Comparison of ENCODE assay signal across 11 cellular contexts in the genomic region with DNA sequence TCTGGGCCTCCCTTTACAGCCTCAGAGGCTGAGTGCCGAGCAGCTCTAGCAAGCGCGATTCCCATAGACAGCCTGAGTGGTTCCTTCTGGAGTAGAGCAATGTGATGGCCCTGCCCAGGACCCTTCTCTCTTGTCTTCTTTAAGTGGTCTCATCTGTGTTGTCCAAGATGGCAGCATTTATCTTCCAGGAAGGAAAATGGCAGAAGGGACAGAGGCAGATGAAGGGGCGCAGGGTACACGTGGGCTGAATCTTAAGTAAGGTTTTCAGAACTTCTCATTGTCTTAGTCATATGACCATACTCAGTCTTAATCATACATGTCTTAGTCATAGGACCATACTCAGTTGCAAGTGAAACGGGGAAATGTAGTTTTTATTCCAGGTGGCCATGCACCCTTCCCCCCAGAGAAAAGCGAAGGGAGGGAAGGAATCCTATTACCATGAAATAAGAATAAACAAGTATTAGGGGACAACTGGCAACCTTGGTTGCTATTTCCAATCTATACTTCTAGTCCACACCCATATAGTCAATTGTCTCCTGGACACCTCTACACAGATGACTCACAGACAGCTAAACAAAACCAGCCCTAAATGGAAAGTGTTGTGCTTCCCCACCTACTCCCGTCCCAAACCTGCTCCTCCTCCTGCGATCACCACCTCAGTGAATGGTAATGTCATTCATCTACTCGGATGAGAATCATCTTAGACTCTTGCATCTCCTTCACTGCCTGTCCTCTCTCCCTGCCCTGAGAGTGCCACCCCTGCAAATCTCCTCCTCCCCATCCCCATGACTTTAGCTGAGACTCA. TPM values are rescaled to one million over a fixed set of nuclear protein-coding genes. Genes with fewer than 3 reads are reported as not detected.
DNase-seq lines count a peak whose midpoint lies in the region; ATAC-seq and TF ChIP-seq lines count a peak whose summit lies in the region.
"Had no signal": no experiment of that assay in that cellular context is flagged by ENCODE, and none has a peak within 500 bp of the region (broad histone marks: within the 10 kb centered on the region; RNA-seq: fewer than 3 reads in every experiment).

No MANE protein-coding gene starts in this region.

- peak overlapping the region in 1 of 8 donors; percentile 12 for H3K27ac Mint-ChIP-seq in CD8-positive, alpha-beta memory T cell
- no peak overlapping the region for H3K27ac Mint-ChIP-seq in WTC11

- no peaks in the 10 kb centered on the region for H3K36me3 Mint-ChIP-seq in CD8-positive, alpha-beta memory T cell
- H3K36me3 Mint-ChIP-seq in WTC11: no peaks in the 10 kb centered on the region

- no peaks in the 10 kb centered on the region for H4K20me1 ChIP-seq in osteoblast (ENCODE audit: insufficient read depth, low read length)

- TF ChIP-seq CTCF in osteoblast (IDR thresholded peaks at IDR 0.05; ENCODE audit: extremely low read depth, low read depth, low read length) (no peak), WTC11 (IDR thresholded peaks at IDR 0.05) (no peak)

- H2AFZ ChIP-seq in osteoblast (ENCODE audit: low read length): peak overlapping the region; percentile 85

- peaks cover 21 to 38% of the 10 kb centered on the region in 2 donors for H3K27me3 Mint-ChIP-seq in CD8-positive, alpha-beta memory T cell
- no peaks in the 10 kb centered on the region; the same call in 1 of the 2 replicates for H3K27me3 Mint-ChIP-seq in WTC11 (ENCODE audit: low read depth)

- CTCF ChIA-PET in CD8-positive, alpha-beta memory T cell (lab: Charles Lee): no interaction called here
- CTCF ChIA-PET in WTC11 (lab: Charles Lee): no interaction called here

- peaks cover 0 to 2% (median 0%) of the 10 kb centered on the region in 5 donors for H3K9me3 Mint-ChIP-seq in CD8-positive, alpha-beta memory T cell
- no peaks in the 10 kb centered on the region for H3K9me3 Mint-ChIP-seq in WTC11

- H3K4me2 ChIP-seq in osteoblast (ENCODE audit: insufficient read depth, low read length): peak overlapping the region; percentile 69

- no peaks in the 10 kb centered on the region for H3K27me3 ChIP-seq in CD8-positive, alpha-beta memory T cell (ENCODE audit: insufficient read depth, low read length, poor library complexity, severe bottlenecking)
- no peaks in the 10 kb centered on the region for H3K27me3 ChIP-seq in osteoblast (ENCODE audit: insufficient read depth, low read length)
- H3K27me3 ChIP-seq in MG63: no peaks in the 10 kb centered on the region
- H3K27me3 ChIP-seq: SJSA1 had no signal

- no peaks in the 10 kb centered on the region for H3K9me3 ChIP-seq in CD8-positive, alpha-beta memory T cell (ENCODE audit: low read length)
- H3K9me3 ChIP-seq in osteoblast (ENCODE audit: low read depth, low read length): no peaks in the 10 kb centered on the region
- no peaks in the 10 kb centered on the region for H3K9me3 ChIP-seq in MG63
- H3K9me3 ChIP-seq: neutrophil, SJSA1 had no signal

- POLR2A ChIA-PET in CD8-positive, alpha-beta memory T cell (lab: Charles Lee): no interaction called here
- POLR2A ChIA-PET in WTC11 (lab: Charles Lee): no interaction called here

- H3K4me1 ChIP-seq in CD8-positive, alpha-beta memory T cell (ENCODE audit: insufficient read depth, low read length): no peaks in the 10 kb centered on the region
- H3K4me1 ChIP-seq in osteoblast (ENCODE audit: insufficient read depth, low read length): peaks cover 31% of the 10 kb centered on the region
- H3K4me1 ChIP-seq: SJSA1 had no signal

- H3K4me3 Mint-ChIP-seq in CD8-positive, alpha-beta memory T cell: no peak overlapping the region
- no peak overlapping the region for H3K4me3 Mint-ChIP-seq in WTC11

- DNase-seq in CD8-positive, alpha-beta memory T cell: no peak
- peak; percentile 71 to 73 for DNase-seq in activated T-cell treated with anti-CD3 and anti-CD28 coated beads, Interleukin-2, amount 50 U/mL, for 48 hours
- DNase-seq in osteoblast (ENCODE audit: insufficient read length, low spot score, missing footprints) (peak; percentile 65), NOMO-1 treated with DMSO at 0.1 percent for 48 hours (lab: John Stamatoyannopoulos, UW; ENCODE audit: unreplicated experiment) (no peak), DMS 273 (lab: John Stamatoyannopoulos, UW; ENCODE audit: unreplicated experiment) (no peak), WTC11 (ENCODE audit: low spot score) (no peak), MG63 (no peak)
- DNase-seq: NCI-H187 treated with DMSO at 0.1 percent for 48 hours had no signal

- ATAC-seq in HG02798 (IDR thresholded peaks at IDR 0.05; ENCODE audit: poor library complexity, unreplicated experiment): peak; percentile 61
- no peak for ATAC-seq in WTC11

- peak overlapping the region; percentile 33 for H3K27ac ChIP-seq in CD8-positive, alpha-beta memory T cell (ENCODE audit: low read depth, low read length)
- H3K27ac ChIP-seq in osteoblast (ENCODE audit: low read depth, low read length): peak overlapping the region; percentile 83
- H3K27ac ChIP-seq: neutrophil, SJSA1 had no signal

- no peak overlapping the region for H3K4me3 ChIP-seq in CD8-positive, alpha-beta memory T cell (ENCODE audit: low read length)
- peak overlapping the region; percentile 34 for H3K4me3 ChIP-seq in osteoblast (ENCODE audit: insufficient read depth, low read length)
- H3K4me3 ChIP-seq in MG63: no peak overlapping the region
- H3K4me3 ChIP-seq: SJSA1 had no signal

- peaks cover 0 to 2% (median 1%) of the 10 kb centered on the region in 3 donors for H3K4me1 Mint-ChIP-seq in CD8-positive, alpha-beta memory T cell
- H3K4me1 Mint-ChIP-seq in WTC11: no peaks in the 10 kb centered on the region

- H3K79me2 ChIP-seq in osteoblast (ENCODE audit: insufficient read depth, low read length): no peaks in the 10 kb centered on the region

- H3K36me3 ChIP-seq in CD8-positive, alpha-beta memory T cell (ENCODE audit: insufficient read depth, low read length): no peaks in the 10 kb centered on the region
- H3K36me3 ChIP-seq in osteoblast (ENCODE audit: insufficient read depth, low read length) (no peaks in the 10 kb centered on the region), MG63 (no peaks in the 10 kb centered on the region)
- H3K36me3 ChIP-seq: neutrophil, SJSA1 had no signal

TF ChIP-seq in WTC11, 78 proteins besides CTCF, POLR2A, EP300 and RAD21:
- TF ChIP-seq JUN (CRISPR knock-in tag; IDR thresholded peaks at IDR 0.05): no peak
- no peak for TF ChIP-seq NR1H2 (CRISPR knock-in tag; IDR thresholded peaks at IDR 0.05)
- no peak for TF ChIP-seq PREB (CRISPR knock-in tag; IDR thresholded peaks at IDR 0.05; ENCODE audit: borderline replicate concordance)
- no peak for TF ChIP-seq GTF2I (CRISPR knock-in tag; conservative IDR thresholded peaks at IDR 0.05)
- TF ChIP-seq, protein P1, sequence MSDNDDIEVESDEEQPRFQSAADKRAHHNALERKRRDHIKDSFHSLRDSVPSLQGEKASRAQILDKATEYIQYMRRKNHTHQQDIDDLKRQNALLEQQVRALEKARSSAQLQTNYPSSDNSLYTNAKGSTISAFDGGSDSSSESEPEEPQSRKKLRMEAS (CRISPR knock-in tag; IDR thresholded peaks at IDR 0.05): no peak
- no peak for TF ChIP-seq NR3C1 (CRISPR knock-in tag; conservative IDR thresholded peaks at IDR 0.05; ENCODE audit: low read depth)
- TF ChIP-seq TEAD1 (CRISPR knock-in tag; IDR thresholded peaks at IDR 0.05): no peak
- TF ChIP-seq CREB1 (CRISPR knock-in tag; IDR thresholded peaks at IDR 0.05): no peak
- no peak for TF ChIP-seq ESRRA (CRISPR knock-in tag; IDR thresholded peaks at IDR 0.05; ENCODE audit: borderline replicate concordance)
- TF ChIP-seq ZNF317 (CRISPR knock-in tag; IDR thresholded peaks at IDR 0.05; ENCODE audit: borderline replicate concordance, low read depth): no peak

RNA-seq across cellular contexts. Expression of gene OVAAL, which starts 13.3 kb away (rescaled TPM):
- not detected for total RNA-seq in CD8-positive, alpha-beta memory T cell
- polyA plus RNA-seq in CD8-positive, alpha-beta memory T cell: not detected
- total RNA-seq in osteoblast (not detected in 2 replicates), WTC11 (2021) (not detected in 3 replicates)
- not detected in 2 replicates for total RNA-seq in MG63 (2014; rRNA removed; shearing (Covaris generic); ENCODE audit: low replicate concordance)
- total RNA-seq: SJSA1 had no signal

RNA-seq across cellular contexts. Expression of gene XPR1, which starts 59.8 kb away (rescaled TPM):
- total RNA-seq in CD8-positive, alpha-beta memory T cell: 10 to 100 TPM; 20.8 to 23.2 TPM
- 7.6 TPM for polyA plus RNA-seq in CD8-positive, alpha-beta memory T cell
- total RNA-seq in osteoblast (25.7 and 36.2 TPM in 2 replicates), WTC11 (2021) (34.6 to 38.8 TPM (median 37.8 TPM) in 3 replicates)
- 12.8 and 15.4 TPM in 2 replicates for total RNA-seq in MG63 (2014; rRNA removed; shearing (Covaris generic); ENCODE audit: low replicate concordance)

Comparison
In these comparisons a context has a peak if more than half of its experiments do, and no peak if none do; other contexts are left out.
1. DNase-seq: peak in activated T-cell treated with anti-CD3 and anti-CD28 coated beads, Interleukin-2, amount 50 U/mL, for 48 hours (2 of 2) and osteoblast (single experiment); none in CD8-positive, alpha-beta memory T cell (0 of 5), NOMO-1 treated with DMSO at 0.1 percent for 48 hours (single experiment), DMS 273 (single experiment), WTC11 (single experiment) and MG63 (single experiment).